Comparison of ENCODE assay signal across 8 cellular contexts in genomic region chr9:132878695-132879064, GRCh38.
DNase-seq lines count a peak whose midpoint lies in the region; ATAC-seq and TF ChIP-seq lines count a peak whose summit lies in the region.

Gene SPACA9, plus strand, starts transcription at chr9:132878898. Its CDS starts 5,050 bp downstream, at chr9:132883948.

- H3K9me3 ChIP-seq in SK-N-MC (ENCODE audit: low read depth, low read length) (no peaks in the 10 kb centered on the region), iPS-18c (ENCODE audit: control insufficient read depth, insufficient read depth, low read length) (no peaks in the 10 kb centered on the region)

- TF ChIP-seq CTCF in GM20000 (IDR thresholded peaks at IDR 0.05; ENCODE audit: extremely low read depth, missing control alignments) = no peak

- in situ Hi-C loops in ACHN (cut with HindIII; ENCODE audit: low pct_ligation_motif_present, low pct_unique_long_range_greater_than_20kb, low sequenced_read_pairs) (no loop called here), T47D (cut with HindIII; ENCODE audit: low pct_unique_long_range_greater_than_20kb, low sequenced_read_pairs) (no loop called here)

- H3K9ac ChIP-seq in SK-N-MC (ENCODE audit: insufficient read length) = peak within 1 kb of the TSS; percentile 65

- no peaks in the 10 kb centered on the region for H3K36me3 ChIP-seq in SK-N-MC (ENCODE audit: insufficient read depth, low read length)

- peak within 1 kb of the TSS; percentile 76 for H3K4me3 ChIP-seq in SK-N-MC
- peak within 1 kb of the TSS; percentile 97 for H3K4me3 ChIP-seq in iPS-18c (ENCODE audit: insufficient read depth, low read depth, low read length)
- peak within 1 kb of the TSS; percentile 99 for H3K4me3 ChIP-seq in skeletal muscle cell (ENCODE audit: low read depth, low read length)

- DNase-seq in ACHN (peak; percentile 61), GM20000 (ENCODE audit: low spot score) (peak; percentile 64), SK-N-MC (ENCODE audit: low read depth, low spot score) (no peak), T47D (ENCODE audit: low read depth in 1 of 2, low spot score in 1 of 2) (peak; percentile 71 to 76), skeletal muscle cell (ENCODE audit: low read depth) (no peak), GM19240 (ENCODE audit: insufficient read length, low spot score) (no peak)

- no peak within 1 kb of the TSS for H3K27ac ChIP-seq in SK-N-MC

- no peak for ATAC-seq in HG02840 (IDR thresholded peaks at IDR 0.05; ENCODE audit: low FRiP score, unreplicated experiment)

Comparison
In these comparisons a context has a peak if more than half of its experiments do, and no peak if none do; other contexts are left out.
1. DNase-seq: peak in ACHN (single experiment), GM20000 (single experiment) and T47D (2 of 2); none in SK-N-MC (single experiment), skeletal muscle cell (single experiment) and GM19240 (single experiment).
2. Peak in every context shown above with its lines, with median percentiles within 50 percentile points of each other: H3K4me3 ChIP-seq.